Comparison of ENCODE assay signal across 1 cellular context in genomic region chr10:73413528-73414229, GRCh38.
TF ChIP-seq lines count a peak whose summit lies in the region.

ANXA7 (minus strand) TSS chr10:73414058; CDS start chr10:73400856, 13,202 bp downstream.

TF ChIP-seq in HepG2, 621 proteins besides CTCF, POLR2A, EP300 and RAD21 (continued from another document and continues in another):
- TF ChIP-seq MLXIP (CRISPR knock-in tag; IDR thresholded peaks at IDR 0.05; ENCODE audit: borderline replicate concordance) (no peak), NFYC (CRISPR knock-in tag; IDR thresholded peaks at IDR 0.05) (peak; percentile 58), NFKB2 (CRISPR knock-in tag; IDR thresholded peaks at IDR 0.05; ENCODE audit: borderline replicate concordance) (peak; percentile 92; the same call in 1 of the 2 replicates), ETV5 (CRISPR knock-in tag; IDR thresholded peaks at IDR 0.05; ENCODE audit: borderline replicate concordance) (0 out of 2 replicates have a peak, but pooled peaks have one; percentile 56), KLF9 (CRISPR knock-in tag; IDR thresholded peaks at IDR 0.05; ENCODE audit: low read depth) (peak; percentile 66; the same call in 1 of the 2 replicates), ZNF136 (CRISPR knock-in tag; IDR thresholded peaks at IDR 0.05; ENCODE audit: low read depth) (no peak), HIC2 (CRISPR knock-in tag; IDR thresholded peaks at IDR 0.05; ENCODE audit: low read depth) (peak; percentile 17; the same call in 1 of the 2 replicates), HOXA7 (CRISPR knock-in tag; IDR thresholded peaks at IDR 0.05) (no peak), FOXO1 (CRISPR knock-in tag; IDR thresholded peaks at IDR 0.05) (peak; percentile 66), ZNF616 (CRISPR knock-in tag; IDR thresholded peaks at IDR 0.05; ENCODE audit: low read depth) (no peak), TFDP2 (CRISPR knock-in tag; IDR thresholded peaks at IDR 0.05) (peak; percentile 51; the same call in 1 of the 2 replicates), BATF2 (CRISPR knock-in tag; IDR thresholded peaks at IDR 0.05) (peak; percentile 51; the same call in 1 of the 2 replicates), NCOA2 (CRISPR knock-in tag; IDR thresholded peaks at IDR 0.05) (no peak; the same call in none of the 2 replicates), HMGXB4 (CRISPR knock-in tag; IDR thresholded peaks at IDR 0.05; ENCODE audit: borderline replicate concordance in 1 of 2, low read depth in 1 of 2) (peak; percentile 69 to 96; a peak in 3 of 4 replicates), CREB1 (IDR thresholded peaks at IDR 0.05) (peak; percentile 58; the same call in 1 of the 2 replicates), CREB1 (CRISPR knock-in tag; IDR thresholded peaks at IDR 0.05) (no peak; the same call in 1 of the 2 replicates), ZNF3 (CRISPR knock-in tag; IDR thresholded peaks at IDR 0.05) (no peak), DMAP1 (CRISPR knock-in tag; IDR thresholded peaks at IDR 0.05) (peak; percentile 90), MXD1 (CRISPR knock-in tag; IDR thresholded peaks at IDR 0.05) (peak; percentile 94), CREB3 (CRISPR knock-in tag; IDR thresholded peaks at IDR 0.05) (no peak), ZNF644 (CRISPR knock-in tag; IDR thresholded peaks at IDR 0.05; ENCODE audit: low read depth) (no peak), ZNF770 (CRISPR knock-in tag; IDR thresholded peaks at IDR 0.05) (no peak; the same call in 1 of the 2 replicates), SUZ12 (IDR thresholded peaks at IDR 0.05; ENCODE audit: low read depth, low read length) (no peak), ETS1 (CRISPR knock-in tag; IDR thresholded peaks at IDR 0.05) (no peak), TRAFD1 (CRISPR knock-in tag; IDR thresholded peaks at IDR 0.05; ENCODE audit: borderline replicate concordance) (no peak), RBFOX2 (IDR thresholded peaks at IDR 0.05; ENCODE audit: low read depth, low read length) (peak; percentile 96), ZNF850 (CRISPR knock-in tag; conservative IDR thresholded peaks at IDR 0.05) (no peak), PHF8 (CRISPR knock-in tag; IDR thresholded peaks at IDR 0.05) (peak; percentile 99), ZNF17 (CRISPR knock-in tag; IDR thresholded peaks at IDR 0.05) (no peak), KAT7 (CRISPR knock-in tag; IDR thresholded peaks at IDR 0.05; ENCODE audit: borderline replicate concordance) (peak; percentile 85; the same call in 1 of the 2 replicates), KLF15 (CRISPR knock-in tag; IDR thresholded peaks at IDR 0.05; ENCODE audit: borderline replicate concordance) (no peak), MXD3 (CRISPR knock-in tag; IDR thresholded peaks at IDR 0.05) (peak; percentile 88), ZNF576 (CRISPR knock-in tag; IDR thresholded peaks at IDR 0.05) (no peak), GLI4 (CRISPR knock-in tag; IDR thresholded peaks at IDR 0.05; ENCODE audit: borderline replicate concordance) (no peak; the same call in 1 of the 2 replicates), KMT2A (CRISPR knock-in tag; IDR thresholded peaks at IDR 0.05) (peak; percentile 78; the same call in 1 of the 2 replicates), HNF1A (IDR thresholded peaks at IDR 0.05; ENCODE audit: low read depth) (no peak), HNF1A (CRISPR knock-in tag; IDR thresholded peaks at IDR 0.05; ENCODE audit: borderline replicate concordance) (peak; percentile 77), HOXD1 (CRISPR knock-in tag; IDR thresholded peaks at IDR 0.05) (peak; percentile 80; the same call in 1 of the 2 replicates), GFI1 (CRISPR knock-in tag; IDR thresholded peaks at IDR 0.05; ENCODE audit: borderline replicate concordance) (peak; percentile 65)
